Comparison of ENCODE assay signal across 26 cellular contexts in genomic region chr1:221832151-221832550, GRCh38.
DNase-seq lines count a peak whose midpoint lies in the region; ATAC-seq, FAIRE-seq and TF ChIP-seq lines count a peak whose summit lies in the region.
"Had no signal": no experiment of that assay in that cellular context is flagged by ENCODE, and none has a peak within 500 bp of the region (broad histone marks: within the 10 kb centered on the region; RNA-seq: fewer than 3 reads in every experiment).

No MANE protein-coding gene starts in this region.

- H3K4me3 ChIP-seq in CD8-positive, alpha-beta memory T cell (ENCODE audit: low read length), result no peak overlapping the region
- H3K4me3 ChIP-seq in astrocyte (ENCODE audit: insufficient read depth, low read depth, low read length) (no peak overlapping the region), esophagus squamous epithelium (no peak overlapping the region), prostate gland (no peak overlapping the region)
- H3K4me3 ChIP-seq: ascending aorta, tibial nerve had no signal

- ATAC-seq in GM21447 (IDR thresholded peaks at IDR 0.05; ENCODE audit: unreplicated experiment), result no peak
- ATAC-seq in GM18517 (IDR thresholded peaks at IDR 0.05; ENCODE audit: unreplicated experiment), result no peak
- no peak for ATAC-seq in sciatic nerve
- ATAC-seq: activated T-cell treated with anti-CD3 and anti-CD28 coated beads, Interleukin-2, amount 50 U/mL, for 72 hours had no signal

- POLR2A ChIA-PET in CD8-positive, alpha-beta memory T cell (lab: Charles Lee), result no interaction called here

- peaks cover 36 to 42% (median 42%) of the 10 kb centered on the region in 3 donors for H3K4me1 Mint-ChIP-seq in CD8-positive, alpha-beta memory T cell
- H3K4me1 Mint-ChIP-seq in astrocyte (ENCODE audit: low read depth, unreplicated experiment), result peaks cover 34% of the 10 kb centered on the region

- no peak overlapping the region for H2AFZ ChIP-seq in astrocyte (ENCODE audit: low read depth, low read length)

- no peaks in the 10 kb centered on the region for H3K36me3 ChIP-seq in CD8-positive, alpha-beta memory T cell (ENCODE audit: insufficient read depth, low read length)
- H3K36me3 ChIP-seq in astrocyte (ENCODE audit: insufficient read depth, low read length), result no peaks in the 10 kb centered on the region
- H3K36me3 ChIP-seq in esophagus squamous epithelium, result no peaks in the 10 kb centered on the region
- H3K36me3 ChIP-seq in prostate gland, result no peaks in the 10 kb centered on the region
- H3K36me3 ChIP-seq: ascending aorta, tibial nerve had no signal

- no peaks in the 10 kb centered on the region for H3K36me3 Mint-ChIP-seq in CD8-positive, alpha-beta memory T cell
- no peaks in the 10 kb centered on the region for H3K36me3 Mint-ChIP-seq in astrocyte (ENCODE audit: low read depth, unreplicated experiment)

- H4K20me1 ChIP-seq in astrocyte (ENCODE audit: insufficient read depth, low read length), result no peaks in the 10 kb centered on the region

- no peak overlapping the region for H3K4me2 ChIP-seq in astrocyte (ENCODE audit: low read length)

- H3K27ac Mint-ChIP-seq in CD8-positive, alpha-beta memory T cell, result peak overlapping the region in 5 of 8 donors; percentile 8 to 32 (median 17)
- H3K27ac Mint-ChIP-seq in astrocyte (ENCODE audit: unreplicated experiment), result peak overlapping the region; percentile 53
- H3K27ac Mint-ChIP-seq: activated T-cell treated with anti-CD3 and anti-CD28 coated beads, Interleukin-2, amount 50 U/mL, for 72 hours had no signal

- no peak for TF ChIP-seq POLR2A in esophagus squamous epithelium (IDR thresholded peaks at IDR 0.05)
- no peak for TF ChIP-seq POLR2A in prostate gland (IDR thresholded peaks at IDR 0.05)

- H3K27me3 ChIP-seq in CD8-positive, alpha-beta memory T cell (ENCODE audit: insufficient read depth, low read length, poor library complexity, severe bottlenecking), result no peaks in the 10 kb centered on the region
- no peaks in the 10 kb centered on the region for H3K27me3 ChIP-seq in astrocyte (ENCODE audit: insufficient read depth, low read length)
- no peaks in the 10 kb centered on the region for H3K27me3 ChIP-seq in esophagus squamous epithelium
- no peaks in the 10 kb centered on the region for H3K27me3 ChIP-seq in prostate gland (replicated peaks; ENCODE audit: insufficient read depth)
- H3K27me3 ChIP-seq: ascending aorta, tibial nerve had no signal

- DNase-seq in CD8-positive, alpha-beta memory T cell, result no peak
- peak; percentile 35 for DNase-seq in astrocyte (ENCODE audit: low read depth)
- no peak for DNase-seq in esophagus squamous epithelium (lab: John Stamatoyannopoulos, UW)
- DNase-seq in prostate gland (ENCODE audit: low spot score), result peak; percentile 15
- no peak for DNase-seq in head of caudate nucleus
- DNase-seq in sciatic nerve (ENCODE audit: low spot score), result no peak
- DNase-seq: activated CD4-positive, alpha-beta T cell treated with anti-CD3 and anti-CD28 coated beads for 4 hours; activated naive CD4-positive, alpha-beta T cell treated with anti-CD3 and anti-CD28 coated beads, Interleukin-2, amount 50 U/mL, for 16 hours; activated T-cell treated with anti-CD3 and anti-CD28 coated beads, Interleukin-2, amount 50 U/mL, for 72 hours; Caco-2; DMS79 treated with DMSO at 0.1 percent for 48 hours; effector CD4-positive, alpha-beta T cell; KG1; midbrain; NCI-H2171 treated with DMSO at 0.1 percent for 48 hours; NCI-H774; posterior cingulate gyrus; small intestine; stimulated activated naive CD4-positive, alpha-beta T cell had no signal

- H3K9me3 ChIP-seq in CD8-positive, alpha-beta memory T cell (ENCODE audit: low read length), result no peaks in the 10 kb centered on the region
- H3K9me3 ChIP-seq in astrocyte (ENCODE audit: insufficient read depth, low read depth, low read length), result no peaks in the 10 kb centered on the region
- H3K9me3 ChIP-seq in esophagus squamous epithelium, result no peaks in the 10 kb centered on the region
- H3K9me3 ChIP-seq in prostate gland, result no peaks in the 10 kb centered on the region
- H3K9me3 ChIP-seq: ascending aorta, Caco-2, tibial nerve had no signal

- no peak overlapping the region for H3K27ac ChIP-seq in CD8-positive, alpha-beta memory T cell (ENCODE audit: low read depth, low read length)
- no peak overlapping the region for H3K27ac ChIP-seq in astrocyte (ENCODE audit: low read depth, low read length)
- H3K27ac ChIP-seq in esophagus squamous epithelium, result peak overlapping the region; percentile 51 to 55 (median 52)
- no peak overlapping the region for H3K27ac ChIP-seq in prostate gland
- H3K27ac ChIP-seq: ascending aorta, tibial nerve had no signal

- CTCF ChIA-PET in CD8-positive, alpha-beta memory T cell (lab: Charles Lee), result no interaction called here

- H3K4me3 Mint-ChIP-seq in CD8-positive, alpha-beta memory T cell, result peak overlapping the region in 1 of 7 donors; percentile 3
- no peak overlapping the region for H3K4me3 Mint-ChIP-seq in astrocyte (ENCODE audit: unreplicated experiment)
- H3K4me3 Mint-ChIP-seq: activated T-cell treated with anti-CD3 and anti-CD28 coated beads, Interleukin-2, amount 50 U/mL, for 72 hours; neural crest cell had no signal

- H3K27me3 Mint-ChIP-seq in CD8-positive, alpha-beta memory T cell, result no peaks in the 10 kb centered on the region
- no peaks in the 10 kb centered on the region for H3K27me3 Mint-ChIP-seq in astrocyte (ENCODE audit: low read depth, unreplicated experiment)

- no peak overlapping the region for H3K9ac ChIP-seq in astrocyte (ENCODE audit: low read length)

- 8 to 25% methylated on average over 1 of the region's 1 CpG for WGBS in esophagus squamous epithelium, 2 donors
- 27% methylated on average over 1 of the region's 1 CpG for WGBS in prostate gland

- H3K9me3 Mint-ChIP-seq in CD8-positive, alpha-beta memory T cell, result no peaks in the 10 kb centered on the region
- H3K9me3 Mint-ChIP-seq in astrocyte (ENCODE audit: unreplicated experiment), result peaks cover 2% of the 10 kb centered on the region

- H3K79me2 ChIP-seq in astrocyte (ENCODE audit: insufficient read depth, low read length), result no peaks in the 10 kb centered on the region

- intact Hi-C loops in esophagus squamous epithelium (cut with DNase I), result no loop called here
- intact Hi-C loops in prostate gland (cut with DNase I), result no loop called here
- intact Hi-C loops in head of caudate nucleus (cut with DNase I), result no loop called here
- intact Hi-C loops in sciatic nerve (cut with DNase I), result no loop called here

- TF ChIP-seq CTCF in astrocyte (IDR thresholded peaks at IDR 0.05; ENCODE audit: insufficient read depth, low read depth, low read length) (no peak), esophagus squamous epithelium (IDR thresholded peaks at IDR 0.05) (no peak), prostate gland (IDR thresholded peaks at IDR 0.05) (no peak)

- H3K4me1 ChIP-seq in CD8-positive, alpha-beta memory T cell (ENCODE audit: insufficient read depth, low read length), result peaks cover 21% of the 10 kb centered on the region
- H3K4me1 ChIP-seq in astrocyte (ENCODE audit: insufficient read depth, low read length) (peaks cover 25% of the 10 kb centered on the region), esophagus squamous epithelium (peaks cover 0 to 53% (median 29%) of the 10 kb centered on the region in 3 donors), prostate gland (replicated peaks) (no peaks in the 10 kb centered on the region)
- H3K4me1 ChIP-seq: ascending aorta, Caco-2, tibial nerve had no signal

- FAIRE-seq in astrocyte (lab: Jason Lieb, UNC), result no peak
- FAIRE-seq: A204.1, GM12891, small intestine had no signal

Comparison
In these comparisons a context has a peak if more than half of its experiments do, and no peak if none do; other contexts are left out.
1. DNase-seq: peak in astrocyte (single experiment) and prostate gland (single experiment); none in CD8-positive, alpha-beta memory T cell (0 of 5), esophagus squamous epithelium (single experiment), head of caudate nucleus (0 of 42) and sciatic nerve (single experiment).
2. H3K27ac ChIP-seq: peak in esophagus squamous epithelium (4 of 4); none in CD8-positive, alpha-beta memory T cell (single experiment), astrocyte (single experiment) and prostate gland (0 of 2).